In genomic region chr17:4998666-4999428, GRCh38 we compare ENCODE assay signal across 6 cellular contexts. TPM values are rescaled to one million over a fixed set of nuclear protein-coding genes. Genes with fewer than 3 reads are reported as not detected.
DNase-seq lines count a peak whose midpoint lies in the region; ATAC-seq, FAIRE-seq and TF ChIP-seq lines count a peak whose summit lies in the region.

No MANE protein-coding gene starts in this region.

- TF ChIP-seq CTCF in bronchial epithelial cell (IDR thresholded peaks at IDR 0.05; ENCODE audit: insufficient read depth, low read length, severe bottlenecking) (no peak), neutrophil (IDR thresholded peaks at IDR 0.05) (no peak)

- H3K27me3 ChIP-seq in bronchial epithelial cell (ENCODE audit: control insufficient read depth, insufficient read depth, low read length): no peaks in the 10 kb centered on the region
- no peaks in the 10 kb centered on the region for H3K27me3 ChIP-seq in neutrophil

- no peaks in the 10 kb centered on the region for H3K9me3 ChIP-seq in neutrophil

- DNase-seq in HPDE6-E6E7 (ENCODE audit: extremely low spot score) (peak; percentile 23), bronchial epithelial cell (ENCODE audit: low read depth) (no peak), GOT3 (lab: John Stamatoyannopoulos, UW) (no peak), NAMALWA (ENCODE audit: low spot score) (no peak)

- FAIRE-seq in bronchial epithelial cell (lab: Jason Lieb, UNC): no peak

- H3K36me3 ChIP-seq in bronchial epithelial cell (ENCODE audit: control insufficient read depth, insufficient read depth, low read length): peaks cover 26% of the 10 kb centered on the region
- peaks cover 36% of the 10 kb centered on the region for H3K36me3 ChIP-seq in neutrophil

- ATAC-seq in HG03095 (IDR thresholded peaks at IDR 0.05; ENCODE audit: unreplicated experiment): no peak

- peak overlapping the region; percentile 97 for H3K4me3 ChIP-seq in bronchial epithelial cell (ENCODE audit: low read depth, low read length)
- H3K4me3 ChIP-seq in neutrophil (ENCODE audit: low read depth in 1 of 2, low read length in 1 of 2): peak overlapping the region; percentile 69 to 87

- H3K27ac ChIP-seq in neutrophil: peak overlapping the region; percentile 83

- peaks cover 30 to 36% of the 10 kb centered on the region in 2 experiments for H3K4me1 ChIP-seq in neutrophil (ENCODE audit: control insufficient read depth in 1 of 2, insufficient read depth in 1 of 2, low read depth in 1 of 2, low read length in 1 of 2)

RNA-seq across cellular contexts. Expression of gene KIF1C, which starts 1.1 kb away (rescaled TPM):
- 89.0 and 232 TPM in 2 replicates for total RNA-seq in bronchial epithelial cell

RNA-seq across cellular contexts. Expression of gene INCA1, which starts 1.5 kb away (rescaled TPM):
- 0.13 and 0.53 TPM in 2 replicates for total RNA-seq in bronchial epithelial cell

RNA-seq across cellular contexts. Expression of gene CAMTA2, which starts 11.4 kb away (rescaled TPM):
- total RNA-seq in bronchial epithelial cell: 4.7 and 5.9 TPM in 2 replicates

RNA-seq across cellular contexts. Expression of gene SPAG7, which starts 31.2 kb away (rescaled TPM):
- 40.5 and 64.0 TPM in 2 replicates for total RNA-seq in bronchial epithelial cell

RNA-seq across cellular contexts. Expression of gene SLC52A1, which starts 36.4 kb away (rescaled TPM):
- 0.26 and 0.53 TPM in 2 replicates for total RNA-seq in bronchial epithelial cell
